In the genomic region with DNA sequence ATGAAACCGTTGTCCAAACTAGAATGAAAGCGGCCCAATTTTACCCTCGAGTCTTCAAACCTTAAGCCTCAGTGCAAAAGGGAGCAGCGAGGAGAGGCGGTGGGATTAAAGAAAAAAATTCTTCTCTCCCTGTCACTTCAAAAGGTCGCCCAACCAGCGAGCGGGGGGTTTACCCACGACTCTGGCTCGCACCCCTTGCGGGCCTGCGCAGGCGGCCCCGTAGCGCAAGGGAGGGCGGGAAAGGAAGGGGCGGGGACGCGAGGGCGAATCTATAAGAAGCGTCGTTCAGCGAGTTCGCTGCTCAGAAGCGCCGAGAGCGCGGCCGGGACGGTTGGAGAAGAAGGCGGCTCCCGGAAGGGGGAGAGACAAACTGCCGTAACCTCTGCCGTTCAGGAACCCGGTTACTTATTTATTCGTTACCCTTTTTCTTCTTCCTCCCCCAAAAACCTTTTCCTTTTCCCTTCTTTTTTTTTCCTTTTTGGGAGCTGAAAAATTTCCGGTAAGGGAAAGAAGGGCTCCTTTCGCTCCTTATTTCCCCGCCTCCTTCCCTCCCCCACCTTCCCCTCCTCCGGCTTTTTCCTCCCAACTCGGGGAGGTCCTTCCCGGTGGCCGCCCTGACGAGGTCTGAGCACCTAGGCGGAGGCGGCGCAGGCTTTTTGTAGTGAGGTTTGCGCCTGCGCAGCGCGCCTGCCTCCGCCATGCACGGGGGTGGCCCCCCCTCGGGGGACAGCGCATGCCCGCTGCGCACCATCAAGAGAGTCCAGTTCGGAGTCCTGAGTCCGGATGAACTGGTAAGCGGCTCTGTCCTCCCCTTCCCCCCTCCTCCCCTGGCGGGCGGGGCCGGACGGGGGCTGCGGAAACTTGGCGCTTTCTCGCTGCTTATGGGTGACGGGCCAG, we compare ENCODE assay signal across 1 cellular context.
TF ChIP-seq lines count a peak whose summit lies in the region.

Gene POLR2A, plus strand, starts transcription at position 300 of the 897 bp plus-strand sequence.

TF ChIP-seq in HEK293, 187 proteins besides CTCF, POLR2A, EP300 and RAD21 (continued from another document and continues in another):
- TF ChIP-seq ZBTB11 (tag by site-specific recombination; conservative IDR thresholded peaks at IDR 0.05; ENCODE audit: low read depth): peak; percentile 78
- TF ChIP-seq ZIC2 (tag by site-specific recombination; IDR thresholded peaks at IDR 0.05): peak; percentile 77
- TF ChIP-seq INSM2 (tag by site-specific recombination; IDR thresholded peaks at IDR 0.05): peak; percentile 38; the same call in 1 of the 2 replicates
- peak; percentile 52; the same call in 1 of the 2 replicates for TF ChIP-seq ZBTB48 (tag by site-specific recombination; IDR thresholded peaks at IDR 0.05)
- TF ChIP-seq ZNF274 (IDR thresholded peaks at IDR 0.05; ENCODE audit: low read length): no peak
- no peak for TF ChIP-seq ZNF274 (tag by site-specific recombination; IDR thresholded peaks at IDR 0.05; ENCODE audit: borderline replicate concordance)
- TF ChIP-seq ZNF837 (tag by site-specific recombination; IDR thresholded peaks at IDR 0.05): peak; percentile 98
- TF ChIP-seq ZNF148 (tag by site-specific recombination; IDR thresholded peaks at IDR 0.05; ENCODE audit: borderline replicate concordance): peak; percentile 89
- peak; percentile 96 for TF ChIP-seq KLF8 (tag by site-specific recombination; IDR thresholded peaks at IDR 0.05)
- peak; percentile 48; the same call in 1 of the 2 replicates for TF ChIP-seq ZSCAN18 (tag by site-specific recombination; IDR thresholded peaks at IDR 0.05)
- no peak for TF ChIP-seq ZNF112 (tag by site-specific recombination; IDR thresholded peaks at IDR 0.05)
- peak; percentile 92 for TF ChIP-seq ZSCAN30 (tag by site-specific recombination; IDR thresholded peaks at IDR 0.05)
- TF ChIP-seq ZNF138 (tag by site-specific recombination; IDR thresholded peaks at IDR 0.05; ENCODE audit: borderline replicate concordance): no peak
- peak; percentile 22; the same call in 1 of the 2 replicates for TF ChIP-seq ZNF37A (tag by site-specific recombination; IDR thresholded peaks at IDR 0.05)
- TF ChIP-seq ZNF677 (tag by site-specific recombination; IDR thresholded peaks at IDR 0.05): no peak
- TF ChIP-seq WT1 (tag by site-specific recombination; IDR thresholded peaks at IDR 0.05): peak; percentile 78
- peak; percentile 45; the same call in 1 of the 2 replicates for TF ChIP-seq ZNF561 (tag by site-specific recombination; IDR thresholded peaks at IDR 0.05; ENCODE audit: borderline replicate concordance)
- peak; percentile 98 for TF ChIP-seq PRDM1 (tag by site-specific recombination; IDR thresholded peaks at IDR 0.05)
- peak; percentile 85; the same call in 1 of the 2 replicates for TF ChIP-seq REPIN1 (tag by site-specific recombination; IDR thresholded peaks at IDR 0.05; ENCODE audit: low read depth)
- TF ChIP-seq ZNF2 (tag by site-specific recombination; IDR thresholded peaks at IDR 0.05): peak; percentile 96
- TF ChIP-seq ZNF184 (tag by site-specific recombination; IDR thresholded peaks at IDR 0.05): peak; percentile 67; the same call in 1 of the 2 replicates
- TF ChIP-seq ZNF221 (tag by site-specific recombination; IDR thresholded peaks at IDR 0.05; ENCODE audit: borderline replicate concordance): peak; percentile 66; the same call in 1 of the 2 replicates
- 0 out of 2 replicates have a peak, but pooled peaks have one; percentile 38 for TF ChIP-seq ZNF518A (tag by site-specific recombination; conservative IDR thresholded peaks at IDR 0.05; ENCODE audit: low read depth)
- TF ChIP-seq HOXC10 (CRISPR knock-in tag; IDR thresholded peaks at IDR 0.05): no peak
- TF ChIP-seq ZBTB1 (tag by site-specific recombination; IDR thresholded peaks at IDR 0.05): 0 out of 2 replicates have a peak, but pooled peaks have one; percentile 35
- peak; percentile 87 for TF ChIP-seq KLF9 (tag by site-specific recombination; IDR thresholded peaks at IDR 0.05; ENCODE audit: low read depth)
- TF ChIP-seq GLI2 (tag by site-specific recombination; IDR thresholded peaks at IDR 0.05; ENCODE audit: borderline replicate concordance, low read depth): peak; percentile 46; the same call in 1 of the 2 replicates
- TF ChIP-seq YY2 (tag by site-specific recombination; IDR thresholded peaks at IDR 0.05): peak; percentile 73; the same call in 1 of the 2 replicates
- TF ChIP-seq ZNF830 (tag by site-specific recombination; IDR thresholded peaks at IDR 0.05; ENCODE audit: low read depth): no peak
- TF ChIP-seq HOXA7 (CRISPR knock-in tag; IDR thresholded peaks at IDR 0.05; ENCODE audit: borderline replicate concordance): no peak
- TF ChIP-seq, protein P1, sequence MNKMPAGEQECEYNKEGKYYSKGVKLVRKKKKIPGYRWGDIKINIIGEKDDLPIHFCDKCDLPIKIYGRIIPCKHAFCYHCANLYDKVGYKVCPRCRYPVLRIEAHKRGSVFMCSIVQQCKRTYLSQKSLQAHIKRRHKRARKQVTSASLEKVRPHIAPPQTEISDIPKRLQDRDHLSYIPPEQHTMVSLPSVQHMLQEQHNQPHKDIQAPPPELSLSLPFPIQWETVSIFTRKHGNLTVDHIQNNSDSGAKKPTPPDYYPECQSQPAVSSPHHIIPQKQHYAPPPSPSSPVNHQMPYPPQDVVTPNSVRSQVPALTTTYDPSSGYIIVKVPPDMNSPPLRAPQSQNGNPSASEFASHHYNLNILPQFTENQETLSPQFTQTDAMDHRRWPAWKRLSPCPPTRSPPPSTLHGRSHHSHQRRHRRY (tag by site-specific recombination; IDR thresholded peaks at IDR 0.05): no peak; the same call in none of the 2 replicates
- TF ChIP-seq ZFP41 (tag by site-specific recombination; IDR thresholded peaks at IDR 0.05; ENCODE audit: borderline replicate concordance): peak; percentile 92; the same call in 1 of the 2 replicates
- peak; percentile 84 for TF ChIP-seq KLF1 (tag by site-specific recombination; IDR thresholded peaks at IDR 0.05)
- peak; percentile 39; the same call in 1 of the 2 replicates for TF ChIP-seq OSR2 (tag by site-specific recombination; IDR thresholded peaks at IDR 0.05)
- peak; percentile 52; the same call in 1 of the 2 replicates for TF ChIP-seq ZNF792 (tag by site-specific recombination; IDR thresholded peaks at IDR 0.05)
- peak; percentile 80 for TF ChIP-seq GLIS1 (tag by site-specific recombination; IDR thresholded peaks at IDR 0.05)
- TF ChIP-seq ZNF624 (tag by site-specific recombination; IDR thresholded peaks at IDR 0.05): peak; percentile 98
- TF ChIP-seq ZNF571 (tag by site-specific recombination; IDR thresholded peaks at IDR 0.05): no peak
- TF ChIP-seq, protein P2, sequence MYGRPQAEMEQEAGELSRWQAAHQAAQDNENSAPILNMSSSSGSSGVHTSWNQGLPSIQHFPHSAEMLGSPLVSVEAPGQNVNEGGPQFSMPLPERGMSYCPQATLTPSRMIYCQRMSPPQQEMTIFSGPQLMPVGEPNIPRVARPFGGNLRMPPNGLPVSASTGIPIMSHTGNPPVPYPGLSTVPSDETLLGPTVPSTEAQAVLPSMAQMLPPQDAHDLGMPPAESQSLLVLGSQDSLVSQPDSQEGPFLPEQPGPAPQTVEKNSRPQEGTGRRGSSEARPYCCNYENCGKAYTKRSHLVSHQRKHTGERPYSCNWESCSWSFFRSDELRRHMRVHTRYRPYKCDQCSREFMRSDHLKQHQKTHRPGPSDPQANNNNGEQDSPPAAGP (tag by site-specific recombination; IDR thresholded peaks at IDR 0.05): peak; percentile 97
- no peak for TF ChIP-seq ZNF423 (tag by site-specific recombination; IDR thresholded peaks at IDR 0.05)
- TF ChIP-seq ZNF416 (tag by site-specific recombination; IDR thresholded peaks at IDR 0.05): no peak
- no peak for TF ChIP-seq ZNF114 (tag by site-specific recombination; IDR thresholded peaks at IDR 0.05)
- TF ChIP-seq ZEB2 (tag by site-specific recombination; IDR thresholded peaks at IDR 0.05): peak; percentile 99
